Comparison of ENCODE assay signal across 8 cellular contexts in the genomic region with DNA sequence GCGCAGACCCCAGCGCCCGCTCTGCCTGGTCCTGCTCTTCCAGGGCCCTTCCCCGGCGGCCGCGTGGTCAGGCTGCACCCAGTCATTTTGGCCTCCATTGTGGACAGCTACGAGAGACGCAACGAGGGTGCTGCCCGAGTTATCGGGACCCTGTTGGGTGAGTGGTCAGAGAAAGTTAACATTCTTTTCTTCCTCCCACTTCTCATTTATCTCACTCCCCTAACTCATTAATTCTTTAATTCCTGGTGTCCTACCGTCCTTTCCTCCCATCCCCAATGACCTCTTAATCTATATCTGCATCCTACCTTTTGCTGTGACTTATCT. TPM values are rescaled to one million over a fixed set of nuclear protein-coding genes. Genes with fewer than 3 reads are reported as not detected.
A peak's percentile ranks its signal among the peaks of the same experiment; 100 is the strongest.
DNase-seq lines count a peak whose midpoint lies in the region; ATAC-seq and TF ChIP-seq lines count a peak whose summit lies in the region.
"Not testable (repeated sequence)": the region's sequence is repeated elsewhere in the genome, so short reads cannot be mapped to it uniquely, and the experiment has no call there.

No MANE protein-coding gene starts in this region.

- peak overlapping the region; percentile 95 for H3K4me3 Mint-ChIP-seq in GM23338
- peak overlapping the region; percentile 94 for H3K4me3 Mint-ChIP-seq in activated CD8-positive, alpha-beta T cell treated with anti-CD3 and anti-CD28 coated beads, Interleukin-2, amount 10 ng/mL, durations not matched to agents 7 days and 5 days
- H3K4me3 Mint-ChIP-seq in naive thymus-derived CD8-positive, alpha-beta T cell = peak overlapping the region; percentile 87 to 100 (median 96)

- H3K4me1 Mint-ChIP-seq in GM23338 = peaks cover 15% of the 10 kb centered on the region
- H3K4me1 Mint-ChIP-seq in activated CD8-positive, alpha-beta T cell treated with anti-CD3 and anti-CD28 coated beads, Interleukin-2, amount 10 ng/mL, durations not matched to agents 7 days and 5 days (ENCODE audit: low read depth) = peaks cover 35% of the 10 kb centered on the region
- H3K4me1 Mint-ChIP-seq in naive thymus-derived CD8-positive, alpha-beta T cell = peaks cover 24 to 59% (median 54%) of the 10 kb centered on the region in 4 donors

- peak overlapping the region; percentile 74 for H3K9ac ChIP-seq in MM.1S (ENCODE audit: low read length)
- H3K9ac ChIP-seq in colonic mucosa (ENCODE audit: low read depth in 2 of 2, low read length in 2 of 2) = peak overlapping the region; percentile 31 to 67

- intact Hi-C loops in colonic mucosa (cut with DNase I) = loop anchor here (2.0 kb wide), 1 partner anchor 97 kb away; no protein-coding TSS in a partner anchor

- H3K27ac ChIP-seq in GM23338 (ENCODE audit: low read depth) (0 out of 2 replicates have a peak overlapping the region, but pooled peaks have one; percentile 76), colonic mucosa (peak overlapping the region; percentile 34), hepatocyte (peak overlapping the region; percentile 50)
- H3K27ac ChIP-seq in MM.1S (ENCODE audit: low read length) = not testable (repeated sequence)

- POLR2A ChIA-PET in activated CD8-positive, alpha-beta T cell treated with anti-CD3 and anti-CD28 coated beads, Interleukin-2, amount 10 ng/mL, durations not matched to agents 7 days and 5 days (lab: Charles Lee) = interaction anchor here (1.0 to 1.3 kb wide), 6 partner anchors 9 to 701 kb away, joined by 3 to 5 read pairs (median 3); partner anchors contain the start of genes RPL27A and TRIM66
- POLR2A ChIA-PET in naive thymus-derived CD8-positive, alpha-beta T cell (lab: Charles Lee) = interaction anchor here (0.8 to 1.9 kb wide), 8 partner anchors 9 to 1473 kb away, joined by 3 to 5 read pairs (median 3); partner anchors contain the start of genes RIC3, RPL27A, TRIM66 and ZNF143

- not testable (repeated sequence) for H3K9me3 ChIP-seq in MM.1S (replicated peaks; ENCODE audit: insufficient read depth, low read length); colonic mucosa; hepatocyte (ENCODE audit: low read depth)

- peak overlapping the region; percentile 94 for H3K4me2 ChIP-seq in GM23338
- peak overlapping the region; percentile 99 for H3K4me2 ChIP-seq in MM.1S (ENCODE audit: low read depth, low read length)
- H3K4me2 ChIP-seq in hepatocyte = peak overlapping the region; percentile 96

- not testable (repeated sequence) for H3K27me3 Mint-ChIP-seq in GM23338 (ENCODE audit: insufficient read depth, low read depth, poor library complexity); activated CD8-positive, alpha-beta T cell treated with anti-CD3 and anti-CD28 coated beads, Interleukin-2, amount 10 ng/mL, durations not matched to agents 7 days and 5 days (ENCODE audit: low read depth); naive thymus-derived CD8-positive, alpha-beta T cell

- H3K36me3 Mint-ChIP-seq in GM23338 (ENCODE audit: low read depth) = peaks cover 36% of the 10 kb centered on the region
- peaks cover 30% of the 10 kb centered on the region for H3K36me3 Mint-ChIP-seq in activated CD8-positive, alpha-beta T cell treated with anti-CD3 and anti-CD28 coated beads, Interleukin-2, amount 10 ng/mL, durations not matched to agents 7 days and 5 days (ENCODE audit: low read depth)
- H3K36me3 Mint-ChIP-seq in naive thymus-derived CD8-positive, alpha-beta T cell = peaks cover 0 to 38% (median 4%) of the 10 kb centered on the region in 3 donors

- CTCF ChIA-PET in activated CD8-positive, alpha-beta T cell treated with anti-CD3 and anti-CD28 coated beads, Interleukin-2, amount 10 ng/mL, durations not matched to agents 7 days and 5 days (lab: Charles Lee) = interaction anchor here (0.6 to 3.5 kb wide), 23 partner anchors 9 to 474 kb away, joined by 3 to 97 read pairs (median 4); partner anchors contain the start of gene PPFIBP2

- H3K4me3 ChIP-seq in AG10803 (ENCODE audit: low read length) (peak overlapping the region; percentile 69), GM23338 (peak overlapping the region; percentile 91), MM.1S (ENCODE audit: low read length) (peak overlapping the region; percentile 96), colonic mucosa (peak overlapping the region; percentile 90), hepatocyte (peak overlapping the region; percentile 59)

- not testable (repeated sequence) for H3K27me3 ChIP-seq in GM23338 (ENCODE audit: insufficient read depth); MM.1S (replicated peaks; ENCODE audit: insufficient read depth, low read length); colonic mucosa; hepatocyte

- not testable (repeated sequence) for H2AFZ ChIP-seq in GM23338, hepatocyte
- H2AFZ ChIP-seq in MM.1S (ENCODE audit: low read length) = peak overlapping the region; percentile 28; the same call in 1 of the 2 replicates

- peaks cover 11% of the 10 kb centered on the region for H3F3A ChIP-seq in GM23338 (replicated peaks; ENCODE audit: low read depth)
- H3F3A ChIP-seq in MM.1S (ENCODE audit: insufficient read depth, low read length) = not testable (repeated sequence)

- H3K9me2 ChIP-seq in GM23338 (ENCODE audit: insufficient read depth); MM.1S (replicated peaks; ENCODE audit: insufficient read depth, low read length); hepatocyte (replicated peaks; ENCODE audit: insufficient read depth): not testable (repeated sequence)

- H3K79me2 ChIP-seq in GM23338 (replicated peaks; ENCODE audit: insufficient read depth) (peaks cover 46% of the 10 kb centered on the region), MM.1S (ENCODE audit: low read length) (peaks cover 40% of the 10 kb centered on the region), hepatocyte (peaks cover 30% of the 10 kb centered on the region)

- H3K4me1 ChIP-seq in GM23338 (ENCODE audit: insufficient read depth) = not testable (repeated sequence)
- H3K4me1 ChIP-seq in MM.1S (ENCODE audit: low read length) = peaks cover 13% of the 10 kb centered on the region
- H3K4me1 ChIP-seq in colonic mucosa = peaks cover 12% of the 10 kb centered on the region
- peaks cover 19% of the 10 kb centered on the region for H3K4me1 ChIP-seq in hepatocyte (ENCODE audit: insufficient read depth)

- peak overlapping the region; percentile 91 for H3K27ac Mint-ChIP-seq in GM23338
- H3K27ac Mint-ChIP-seq in activated CD8-positive, alpha-beta T cell treated with anti-CD3 and anti-CD28 coated beads, Interleukin-2, amount 10 ng/mL, durations not matched to agents 7 days and 5 days = peak overlapping the region; percentile 94
- H3K27ac Mint-ChIP-seq in naive thymus-derived CD8-positive, alpha-beta T cell = peak overlapping the region; percentile 33 to 98 (median 97)

- H4K20me1 ChIP-seq in GM23338 (replicated peaks; ENCODE audit: insufficient read depth); MM.1S (ENCODE audit: insufficient read depth, low read length); hepatocyte (ENCODE audit: insufficient read depth, poor library complexity, severe bottlenecking): not testable (repeated sequence)

- DNase-seq in AG10803 (ENCODE audit: low read depth); GM23338 (ENCODE audit: low spot score); MM.1S; activated CD8-positive, alpha-beta T cell treated with anti-CD3 and anti-CD28 coated beads, Interleukin-2, amount 10 ng/mL, durations not matched to agents 7 days and 5 days; colonic mucosa; hepatocyte (ENCODE audit: low spot score); naive thymus-derived CD8-positive, alpha-beta T cell; stimulated activated naive CD8-positive, alpha-beta T cell treated with anti-CD3 and anti-CD28 coated beads, Interleukin-15, Interleukin-2, amounts not matched to agents 100 U/mL and 50 U/mL, for 24 hours: not testable (repeated sequence)

- H3K36me3 ChIP-seq in GM23338 (ENCODE audit: insufficient read depth) = peaks cover 26% of the 10 kb centered on the region
- H3K36me3 ChIP-seq in MM.1S (replicated peaks; ENCODE audit: insufficient read depth, low read length); colonic mucosa; hepatocyte (replicated peaks; ENCODE audit: insufficient read depth, low read depth): not testable (repeated sequence)

- not testable (repeated sequence) for H3K9me3 Mint-ChIP-seq in GM23338; activated CD8-positive, alpha-beta T cell treated with anti-CD3 and anti-CD28 coated beads, Interleukin-2, amount 10 ng/mL, durations not matched to agents 7 days and 5 days (ENCODE audit: insufficient read depth); naive thymus-derived CD8-positive, alpha-beta T cell

- WGBS in hepatocyte (ENCODE audit: low lambda C conversion rate, missing lambda C conversion rate) = 0% methylated on average over 11 of the region's 13 CpGs

- peak; percentile 54 for ATAC-seq in GM23338
- not testable (repeated sequence) for ATAC-seq in activated CD8-positive, alpha-beta T cell treated with anti-CD3 and anti-CD28 coated beads, Interleukin-2, amount 10 ng/mL, durations not matched to agents 7 days and 5 days
- peak in 1 of 2 donors; percentile 15 for ATAC-seq in naive thymus-derived CD8-positive, alpha-beta T cell
- peak; percentile 3 for ATAC-seq in stimulated activated naive CD8-positive, alpha-beta T cell treated with anti-CD3 and anti-CD28 coated beads, Interleukin-15, Interleukin-2, amounts not matched to agents 100 U/mL and 50 U/mL, for 24 hours

- not testable (repeated sequence) for TF ChIP-seq CTCF in AG10803 (conservative IDR thresholded peaks at IDR 0.05; ENCODE audit: low read length); GM23338 (conservative IDR thresholded peaks at IDR 0.05; ENCODE audit: low read depth in 2 of 2); MM.1S (IDR thresholded peaks at IDR 0.05; ENCODE audit: low read length); colonic mucosa (IDR thresholded peaks at IDR 0.05); hepatocyte (IDR thresholded peaks at IDR 0.05; ENCODE audit: poor library complexity)

RNA-seq across cellular contexts. Expression of gene EIF3F, which starts 0.4 kb away (rescaled TPM):
- 351 and 555 TPM in 2 replicates for total RNA-seq in GM23338 (2014; rRNA removed; shearing (Covaris generic))
- 235 and 237 TPM in 2 replicates for polyA plus RNA-seq in GM23338 (2016; fragmentation: Nextera tagmentation; extraction: Ambion mirVana)
- total RNA-seq in activated CD8-positive, alpha-beta T cell treated with anti-CD3 and anti-CD28 coated beads, Interleukin-2, amount 10 ng/mL, durations not matched to agents 7 days and 5 days = 100 to 1,000 TPM; 212 to 222 TPM
- total RNA-seq in colonic mucosa = 100 to 1,000 TPM; 229 to 242 TPM
- total RNA-seq in hepatocyte = 172 and 201 TPM in 2 replicates
- polyA plus RNA-seq in hepatocyte = 132 and 137 TPM in 2 replicates
- 100 to 1,000 TPM; 310 to 319 TPM for total RNA-seq in naive thymus-derived CD8-positive, alpha-beta T cell
- polyA plus RNA-seq in naive thymus-derived CD8-positive, alpha-beta T cell = 100 to 1,000 TPM; 408 to 500 (median 458) TPM

RNA-seq across cellular contexts. Expression of gene NLRP10, which starts 22.3 kb away (rescaled TPM):
- 2.7 and 4.3 TPM in 2 replicates for total RNA-seq in GM23338 (2014; rRNA removed; shearing (Covaris generic))
- polyA plus RNA-seq in GM23338 (2016; fragmentation: Nextera tagmentation; extraction: Ambion mirVana) = 0.56 and 1.1 TPM in 2 replicates
- total RNA-seq in activated CD8-positive, alpha-beta T cell treated with anti-CD3 and anti-CD28 coated beads, Interleukin-2, amount 10 ng/mL, durations not matched to agents 7 days and 5 days = not detected
- not detected for total RNA-seq in colonic mucosa
- 1.1 TPM in 1 of 2 replicates, not detected in the other for total RNA-seq in hepatocyte
- not detected in 2 replicates for polyA plus RNA-seq in hepatocyte
- not detected for total RNA-seq in naive thymus-derived CD8-positive, alpha-beta T cell
- not detected for polyA plus RNA-seq in naive thymus-derived CD8-positive, alpha-beta T cell

RNA-seq across cellular contexts. Expression of gene OR10A3, which starts 46.0 kb away (rescaled TPM):
- total RNA-seq in GM23338 (2014; rRNA removed; shearing (Covaris generic)) = 0.14 TPM in 1 of 2 replicates, not detected in the other
- polyA plus RNA-seq in GM23338 (2016; fragmentation: Nextera tagmentation; extraction: Ambion mirVana) (0.28 and 0.52 TPM in 2 replicates), hepatocyte (not detected in 2 replicates)
- total RNA-seq in activated CD8-positive, alpha-beta T cell treated with anti-CD3 and anti-CD28 coated beads, Interleukin-2, amount 10 ng/mL, durations not matched to agents 7 days and 5 days = not detected
- total RNA-seq in colonic mucosa (not detected), hepatocyte (not detected in 2 replicates)
- not detected for total RNA-seq in naive thymus-derived CD8-positive, alpha-beta T cell
- polyA plus RNA-seq in naive thymus-derived CD8-positive, alpha-beta T cell = not detected

RNA-seq across cellular contexts. Expression of gene OR10A6, which starts 56.5 kb away (rescaled TPM):
- not detected in 2 replicates for total RNA-seq in GM23338 (2014; rRNA removed; shearing (Covaris generic))
- 0.09 and 0.23 TPM in 2 replicates for polyA plus RNA-seq in GM23338 (2016; fragmentation: Nextera tagmentation; extraction: Ambion mirVana)
- total RNA-seq in activated CD8-positive, alpha-beta T cell treated with anti-CD3 and anti-CD28 coated beads, Interleukin-2, amount 10 ng/mL, durations not matched to agents 7 days and 5 days = not detected
- total RNA-seq in colonic mucosa = not detected
- total RNA-seq in hepatocyte = not detected in 2 replicates
- polyA plus RNA-seq in hepatocyte = 0.04 TPM in 1 of 2 replicates, not detected in the other
- not detected for total RNA-seq in naive thymus-derived CD8-positive, alpha-beta T cell
- not detected for polyA plus RNA-seq in naive thymus-derived CD8-positive, alpha-beta T cell
